Comparison of ENCODE assay signal across 32 cellular contexts in genomic region chr18:73756256-73757091, GRCh38.
DNase-seq lines count a peak whose midpoint lies in the region; ATAC-seq and TF ChIP-seq lines count a peak whose summit lies in the region.
"Had no signal": no experiment of that assay in that cellular context is flagged by ENCODE, and none has a peak within 500 bp of the region (broad histone marks: within the 10 kb centered on the region; RNA-seq: fewer than 3 reads in every experiment).

No MANE protein-coding gene starts in this region.

- no peak; the same call in none of the 2 replicates for ATAC-seq in Panc1
- ATAC-seq in stimulated activated effector memory CD8-positive, alpha-beta T cell treated with anti-CD3 and anti-CD28 coated beads, Interleukin-12 subunit alpha, Interleukin-12 subunit beta, amount 100 ng/mL, for 72 hours, result peak; percentile 14
- ATAC-seq in HG02938 (IDR thresholded peaks at IDR 0.05; ENCODE audit: unreplicated experiment), result no peak
- ATAC-seq: activated CD4-positive, CD25-positive, alpha-beta regulatory T cell treated with anti-CD3 and anti-CD28 coated beads, Interleukin-2, amount 50 U/mL, for 24 hours; K562; stimulated activated naive B cell treated with anti-CD40 and anti-IgM and Interleukin-4, amounts not matched to agents 10 μg/mL and 1 μg/mL and 100 μg/mL, for 72 hours had no signal

- POLR2A ChIA-PET in Panc1 (lab: Charles Lee), result no interaction called here

- peaks cover 6% of the 10 kb centered on the region for H3K9me3 Mint-ChIP-seq in stimulated activated effector memory CD8-positive, alpha-beta T cell treated with anti-CD3 and anti-CD28 coated beads, Interleukin-12 subunit alpha, Interleukin-12 subunit beta, amount 100 ng/mL, for 72 hours
- H3K9me3 Mint-ChIP-seq: activated CD4-positive, alpha-beta memory T cell treated with anti-CD3 and anti-CD28 coated beads for 36 hours; activated naive CD4-positive, alpha-beta T cell treated with anti-CD3 and anti-CD28 coated beads, Interleukin-2, amount 50 U/mL, for 24 hours; activated T-helper 2 cell treated with anti-CD3 and anti-CD28 coated beads, Interferon-gamma antibody, Interleukin-2, Interleukin-4, amounts not matched to agents 10 μg/mL and 5 μg/mL and 100 μg/mL, durations not matched to agents 14 hours and 24 hours and 36 hours; stimulated activated naive B cell treated with anti-CD40 and anti-IgM and Interleukin-4, amounts not matched to agents 10 μg/mL and 1 μg/mL and 100 μg/mL, for 72 hours had no signal

- H3K4me3 Mint-ChIP-seq in stimulated activated effector memory CD8-positive, alpha-beta T cell treated with anti-CD3 and anti-CD28 coated beads, Interleukin-12 subunit alpha, Interleukin-12 subunit beta, amount 100 ng/mL, for 72 hours, result no peak overlapping the region
- H3K4me3 Mint-ChIP-seq: activated CD4-positive, alpha-beta memory T cell treated with anti-CD3 and anti-CD28 coated beads for 36 hours; activated naive CD4-positive, alpha-beta T cell treated with anti-CD3 and anti-CD28 coated beads, Interleukin-2, amount 50 U/mL, for 24 hours; stimulated activated naive B cell treated with anti-CD40 and anti-IgM and Interleukin-4, amounts not matched to agents 10 μg/mL and 1 μg/mL and 100 μg/mL, for 72 hours had no signal

- DNase-seq in NCI-H1417 (lab: John Stamatoyannopoulos, UW), result peak in 2 of 3 experiments; percentile 43 to 72
- DNase-seq in NCI-H1417 treated with DMSO at 0.1 percent for 48 hours (lab: John Stamatoyannopoulos, UW), result no peak
- peak; percentile 95 for DNase-seq in NCI-H146 (lab: John Stamatoyannopoulos, UW)
- peak; percentile 48 for DNase-seq in Panc1 (ENCODE audit: low read depth, low spot score)
- DNase-seq in stimulated activated effector memory CD8-positive, alpha-beta T cell treated with anti-CD3 and anti-CD28 coated beads, Interleukin-12 subunit alpha, Interleukin-12 subunit beta, amount 100 ng/mL, for 72 hours (ENCODE audit: low spot score in 2 of 2), result no peak
- DNase-seq in midbrain (lab: John Stamatoyannopoulos, UW), result no peak
- no peak for DNase-seq in activated CD4-positive, alpha-beta T cell treated with anti-CD3 and anti-CD28 coated beads for 4 hours
- DNase-seq: 8988T; activated CD4-positive, alpha-beta memory T cell treated with anti-CD3 and anti-CD28 coated beads for 36 hours; activated CD8-positive, alpha-beta memory T cell treated with anti-CD3 and anti-CD28 coated beads, Interleukin-2, amount 50 U/mL, for 48 hours; amygdala; cortex of kidney; DMS79 treated with DMSO at 0.1 percent for 48 hours; esophagus squamous epithelium; foreskin melanocyte; H7; MG63; NCI-H1436 treated with DMSO at 0.1 percent for 48 hours; NCI-H526; stimulated activated CD4-positive, alpha-beta T cell treated with anti-CD3 and anti-CD28 coated beads, Interleukin-2, amount 100 ng/mL, for 48 hours; stimulated activated naive B cell treated with anti-CD40 and anti-IgM and Interleukin-4, amounts not matched to agents 10 μg/mL and 1 μg/mL and 100 μg/mL, for 72 hours; T-helper 1 cell had no signal

- in situ Hi-C loops in Panc1 (cut with HindIII; ENCODE audit: low pct_unique_long_range_greater_than_20kb, low sequenced_read_pairs), result no loop called here

- no TSS peak for BruUV-seq in Panc1 (replicated peaks; lab: Mats Ljungman, UMichigan)

- H3K27me3 ChIP-seq in Panc1 (ENCODE audit: control insufficient read depth, insufficient read depth, low read length), result no peaks in the 10 kb centered on the region; the same call in 1 of the 2 replicates
- H3K27me3 ChIP-seq: cardiac muscle cell, esophagus squamous epithelium, MG63, right atrium auricular region had no signal

- H3K36me3 ChIP-seq in Panc1 (ENCODE audit: control insufficient read depth, insufficient read depth, low read length), result no peaks in the 10 kb centered on the region
- H3K36me3 ChIP-seq: cardiac muscle cell, esophagus squamous epithelium, MG63, right atrium auricular region had no signal

- no peak for TF ChIP-seq CTCF in Panc1 (IDR thresholded peaks at IDR 0.05)

- CTCF ChIA-PET in Panc1 (lab: Charles Lee), result no interaction called here

- no peaks in the 10 kb centered on the region for H3K9me3 ChIP-seq in Panc1 (ENCODE audit: control insufficient read depth, insufficient read depth, low read depth, low read length)
- H3K9me3 ChIP-seq: esophagus squamous epithelium, MG63, right atrium auricular region had no signal

- H3K4me3 ChIP-seq in Panc1 (ENCODE audit: low read depth in 2 of 2, low read length in 2 of 2), result no peak overlapping the region
- H3K4me3 ChIP-seq: cardiac muscle cell, esophagus squamous epithelium, K562, lung, MG63, right atrium auricular region, smooth muscle cell had no signal

- intact Hi-C loops in Panc1 (cut with micrococcal nuclease; ENCODE audit: unreplicated experiment), result no loop called here

- no peak overlapping the region for H3K27ac ChIP-seq in Panc1 (ENCODE audit: low read length)
- H3K27ac ChIP-seq: cardiac muscle cell, esophagus squamous epithelium, parathyroid adenoma, right atrium auricular region had no signal

- no peak overlapping the region for H3K27ac Mint-ChIP-seq in stimulated activated effector memory CD8-positive, alpha-beta T cell treated with anti-CD3 and anti-CD28 coated beads, Interleukin-12 subunit alpha, Interleukin-12 subunit beta, amount 100 ng/mL, for 72 hours
- H3K27ac Mint-ChIP-seq: activated CD4-positive, alpha-beta memory T cell treated with anti-CD3 and anti-CD28 coated beads for 36 hours; activated naive CD4-positive, alpha-beta T cell treated with anti-CD3 and anti-CD28 coated beads, Interleukin-2, amount 50 U/mL, for 24 hours; activated T-helper 2 cell treated with anti-CD3 and anti-CD28 coated beads, Interferon-gamma antibody, Interleukin-2, Interleukin-4, amounts not matched to agents 10 μg/mL and 5 μg/mL and 100 μg/mL, durations not matched to agents 14 hours and 24 hours and 36 hours; stimulated activated naive B cell treated with anti-CD40 and anti-IgM and Interleukin-4, amounts not matched to agents 10 μg/mL and 1 μg/mL and 100 μg/mL, for 72 hours had no signal

- H3K4me1 Mint-ChIP-seq in stimulated activated effector memory CD8-positive, alpha-beta T cell treated with anti-CD3 and anti-CD28 coated beads, Interleukin-12 subunit alpha, Interleukin-12 subunit beta, amount 100 ng/mL, for 72 hours, result no peaks in the 10 kb centered on the region
- H3K4me1 Mint-ChIP-seq: activated naive CD4-positive, alpha-beta T cell treated with anti-CD3 and anti-CD28 coated beads, Interleukin-2, amount 50 U/mL, for 24 hours; stimulated activated naive B cell treated with anti-CD40 and anti-IgM and Interleukin-4, amounts not matched to agents 10 μg/mL and 1 μg/mL and 100 μg/mL, for 72 hours had no signal

- no peaks in the 10 kb centered on the region for H3K4me1 ChIP-seq in Panc1 (ENCODE audit: control insufficient read depth, insufficient read depth, low read length)
- H3K4me1 ChIP-seq: esophagus squamous epithelium, parathyroid adenoma, right atrium auricular region had no signal

- H3K36me3 Mint-ChIP-seq in stimulated activated effector memory CD8-positive, alpha-beta T cell treated with anti-CD3 and anti-CD28 coated beads, Interleukin-12 subunit alpha, Interleukin-12 subunit beta, amount 100 ng/mL, for 72 hours, result no peaks in the 10 kb centered on the region
- H3K36me3 Mint-ChIP-seq: activated CD4-positive, alpha-beta memory T cell treated with anti-CD3 and anti-CD28 coated beads for 36 hours; activated naive CD4-positive, alpha-beta T cell treated with anti-CD3 and anti-CD28 coated beads, Interleukin-2, amount 50 U/mL, for 24 hours; stimulated activated naive B cell treated with anti-CD40 and anti-IgM and Interleukin-4, amounts not matched to agents 10 μg/mL and 1 μg/mL and 100 μg/mL, for 72 hours had no signal

Comparison
In these comparisons a context has a peak if more than half of its experiments do, and no peak if none do; other contexts are left out.
1. DNase-seq: peak in NCI-H1417 (2 of 3), NCI-H146 (single experiment) and Panc1 (single experiment); none in NCI-H1417 treated with DMSO at 0.1 percent for 48 hours (single experiment), stimulated activated effector memory CD8-positive, alpha-beta T cell treated with anti-CD3 and anti-CD28 coated beads, Interleukin-12 subunit alpha, Interleukin-12 subunit beta, amount 100 ng/mL, for 72 hours (0 of 2), midbrain (single experiment) and activated CD4-positive, alpha-beta T cell treated with anti-CD3 and anti-CD28 coated beads for 4 hours (0 of 2).